ENCODE assay signal across 1 cellular context in genomic region chr11:83480811-83481210, GRCh38.
TF ChIP-seq lines count a peak whose summit lies in the region.

No MANE protein-coding gene starts in this region.

TF ChIP-seq in GM23338, 12 proteins besides CTCF, POLR2A, EP300 and RAD21 (continued from another document):
- TF ChIP-seq REST (IDR thresholded peaks at IDR 0.05; ENCODE audit: unreplicated experiment): no peak
- TF ChIP-seq ETS1 (IDR thresholded peaks at IDR 0.05): no peak
- TF ChIP-seq POLR2AphosphoS5 (IDR thresholded peaks at IDR 0.05; ENCODE audit: low read depth): no peak
- TF ChIP-seq ZNF114 (CRISPR knock-in tag; IDR thresholded peaks at IDR 0.05): no peak
- TF ChIP-seq JUNB (IDR thresholded peaks at IDR 0.05; ENCODE audit: unreplicated experiment): no peak
- TF ChIP-seq EZH2 (IDR thresholded peaks at IDR 0.05; ENCODE audit: low read depth, unreplicated experiment): no peak
- TF ChIP-seq NANOG (IDR thresholded peaks at IDR 0.05; ENCODE audit: borderline replicate concordance): no peak
